ENCODE assay signal across 13 cellular contexts in genomic region chr7:36281945-36282727, GRCh38.
DNase-seq lines count a peak whose midpoint lies in the region; ATAC-seq and TF ChIP-seq lines count a peak whose summit lies in the region.
"Had no signal": no experiment of that assay in that cellular context is flagged by ENCODE, and none has a peak within 500 bp of the region (broad histone marks: within the 10 kb centered on the region; RNA-seq: fewer than 3 reads in every experiment).

No MANE protein-coding gene starts in this region.

- WGBS in mammary epithelial cell (ENCODE audit: low coverage, missing lambda C conversion rate) = 99% methylated on average over 11 of the region's 11 CpGs

- peaks cover 44% of the 10 kb centered on the region for H3K4me1 Mint-ChIP-seq in mesothelial cell of epicardium
- peaks cover 47% of the 10 kb centered on the region for H3K4me1 Mint-ChIP-seq in activated CD4-positive, alpha-beta memory T cell treated with anti-CD3 and anti-CD28 coated beads for 36 hours (ENCODE audit: low read depth)

- no peaks in the 10 kb centered on the region for H3K36me3 Mint-ChIP-seq in mesothelial cell of epicardium
- peaks cover 2% of the 10 kb centered on the region for H3K36me3 Mint-ChIP-seq in activated CD4-positive, alpha-beta memory T cell treated with anti-CD3 and anti-CD28 coated beads for 36 hours

- DNase-seq in HT1080 (ENCODE audit: low read depth) (peak; percentile 42), mesothelial cell of epicardium (ENCODE audit: low spot score in 2 of 2, unreplicated experiment in 2 of 2) (no peak), mammary epithelial cell (no peak)
- DNase-seq in activated CD4-positive, alpha-beta memory T cell treated with anti-CD3 and anti-CD28 coated beads for 36 hours = no peak
- DNase-seq: activated CD4-positive, alpha-beta T cell treated with anti-CD3 and anti-CD28 coated beads for 36 hours; mucosa of descending colon; NCI-H2107; SHP77 had no signal

- H3K27me3 Mint-ChIP-seq in mesothelial cell of epicardium (ENCODE audit: low read depth) = no peaks in the 10 kb centered on the region
- H3K27me3 Mint-ChIP-seq in activated CD4-positive, alpha-beta memory T cell treated with anti-CD3 and anti-CD28 coated beads for 36 hours = no peaks in the 10 kb centered on the region
- H3K27me3 Mint-ChIP-seq: activated CD4-positive, alpha-beta T cell treated with anti-CD3 and anti-CD28 coated beads for 36 hours had no signal

- no peaks in the 10 kb centered on the region for H4K20me1 ChIP-seq in mammary epithelial cell (ENCODE audit: insufficient read depth, low read length)

- H3K4me3 ChIP-seq in ACC112 (ENCODE audit: low read depth, low read length) = peak overlapping the region; percentile 75; the same call in 1 of the 2 replicates
- H3K4me3 ChIP-seq in mammary epithelial cell (replicated peaks in 1 of 3; ENCODE audit: insufficient read depth in 1 of 3, low read depth in 2 of 3, low read length in 3 of 3) = no peak overlapping the region
- H3K4me3 ChIP-seq: mucosa of descending colon had no signal

- in situ Hi-C loops in mammary epithelial cell (cut with MboI; ENCODE audit: low sequenced_read_pairs in 2 of 2) = no loop called here

- H3K9me3 ChIP-seq in mammary epithelial cell (replicated peaks; ENCODE audit: insufficient read depth, low read length) = no peaks in the 10 kb centered on the region
- H3K9me3 ChIP-seq: mucosa of descending colon had no signal

- H3K79me2 ChIP-seq in ACC112 (ENCODE audit: control insufficient read depth, insufficient read depth, low read length, unreplicated experiment) (no peaks in the 10 kb centered on the region), mammary epithelial cell (ENCODE audit: insufficient read depth, low read length) (no peaks in the 10 kb centered on the region)

- dilution Hi-C loops in mammary epithelial cell (cut with HindIII; ENCODE audit: low sequenced_read_pairs) = no loop called here

- TF ChIP-seq CTCF in mesothelial cell of epicardium (IDR thresholded peaks at IDR 0.05; ENCODE audit: unreplicated experiment) (no peak), mammary epithelial cell (conservative IDR thresholded peaks at IDR 0.05 in 1 of 2, IDR thresholded peaks at IDR 0.05 in 1 of 2; ENCODE audit: extremely low read depth in 1 of 2, insufficient read depth in 1 of 2, low read depth in 1 of 2, low read length in 2 of 2) (no peak)

- intact Hi-C loops in mammary epithelial cell (cut with micrococcal nuclease) = no loop called here
- intact Hi-C loops in activated CD4-positive, alpha-beta memory T cell treated with anti-CD3 and anti-CD28 coated beads for 36 hours (cut with micrococcal nuclease) = loop anchor here (10.0 kb wide), 1 partner anchor 557 kb away; no protein-coding TSS in a partner anchor

- POLR2A ChIA-PET in activated CD4-positive, alpha-beta memory T cell treated with anti-CD3 and anti-CD28 coated beads for 36 hours (lab: Charles Lee) = no interaction called here

- H3K9me3 Mint-ChIP-seq in mesothelial cell of epicardium = no peaks in the 10 kb centered on the region
- no peaks in the 10 kb centered on the region for H3K9me3 Mint-ChIP-seq in activated CD4-positive, alpha-beta memory T cell treated with anti-CD3 and anti-CD28 coated beads for 36 hours

- peak overlapping the region; percentile 47 for H3K27ac Mint-ChIP-seq in mesothelial cell of epicardium
- no peak overlapping the region for H3K27ac Mint-ChIP-seq in activated CD4-positive, alpha-beta memory T cell treated with anti-CD3 and anti-CD28 coated beads for 36 hours
- H3K27ac Mint-ChIP-seq: activated CD4-positive, alpha-beta T cell treated with anti-CD3 and anti-CD28 coated beads for 36 hours; B cell had no signal

- H3K4me1 ChIP-seq in ACC112 (ENCODE audit: control insufficient read depth, insufficient read depth, low read length, unreplicated experiment) (peaks cover 24% of the 10 kb centered on the region), mammary epithelial cell (ENCODE audit: insufficient read depth, low read length) (peaks cover 12% of the 10 kb centered on the region)

- no peak overlapping the region for H3K9ac ChIP-seq in mammary epithelial cell (ENCODE audit: insufficient read depth, low read length)

- H3K27me3 ChIP-seq in ACC112 (ENCODE audit: insufficient read depth, low read length) (no peaks in the 10 kb centered on the region), mammary epithelial cell (ENCODE audit: insufficient read depth, low read length) (no peaks in the 10 kb centered on the region)

- peak overlapping the region; percentile 62 for H3K27ac ChIP-seq in ACC112 (ENCODE audit: low read depth, low read length)
- H3K27ac ChIP-seq in angular gyrus (ENCODE audit: low read depth, low read length) = peak overlapping the region; percentile 97
- H3K27ac ChIP-seq in mammary epithelial cell (ENCODE audit: insufficient read depth, low read depth, low read length) = no peak overlapping the region

- no peak overlapping the region for H3K4me2 ChIP-seq in mammary epithelial cell (ENCODE audit: insufficient read depth, low read depth, low read length)

- no peaks in the 10 kb centered on the region for H3K36me3 ChIP-seq in ACC112 (ENCODE audit: insufficient read depth, low read length)
- no peaks in the 10 kb centered on the region for H3K36me3 ChIP-seq in mammary epithelial cell (ENCODE audit: insufficient read depth, low read length)

- no peak overlapping the region for H3K4me3 Mint-ChIP-seq in mesothelial cell of epicardium
- no peak overlapping the region for H3K4me3 Mint-ChIP-seq in activated CD4-positive, alpha-beta memory T cell treated with anti-CD3 and anti-CD28 coated beads for 36 hours
- H3K4me3 Mint-ChIP-seq: activated CD4-positive, alpha-beta T cell treated with anti-CD3 and anti-CD28 coated beads for 36 hours; B cell had no signal

- ATAC-seq in HG02870 (IDR thresholded peaks at IDR 0.05; ENCODE audit: unreplicated experiment) (no peak), GM18873 (IDR thresholded peaks at IDR 0.05; ENCODE audit: low FRiP score, unreplicated experiment) (no peak)
- ATAC-seq: activated CD4-positive, alpha-beta T cell treated with anti-CD3 and anti-CD28 coated beads for 36 hours had no signal

- H2AFZ ChIP-seq in ACC112 (ENCODE audit: low read length, unreplicated experiment) (no peak overlapping the region), mammary epithelial cell (ENCODE audit: low read depth, low read length) (no peak overlapping the region)

- no TSS peak for BruUV-seq in mammary epithelial cell (replicated peaks; lab: Mats Ljungman, UMichigan)

- CTCF ChIA-PET in mammary epithelial cell (lab: Charles Lee; ENCODE audit: low non-redundant PET) = no interaction called here
- CTCF ChIA-PET in activated CD4-positive, alpha-beta memory T cell treated with anti-CD3 and anti-CD28 coated beads for 36 hours (lab: Charles Lee) = interaction anchor here (0.7 to 3.3 kb wide), 4 partner anchors 10 to 302 kb away, joined by 3 to 14 read pairs (median 4); no protein-coding TSS in a partner anchor
